Comparison of ENCODE assay signal across 9 cellular contexts in genomic region chr19:45900661-45901431, GRCh38. TPM values are rescaled to one million over a fixed set of nuclear protein-coding genes. Genes with fewer than 3 reads are reported as not detected.
A peak's percentile ranks its signal among the peaks of the same experiment; 100 is the strongest.
DNase-seq lines count a peak whose midpoint lies in the region; ATAC-seq and TF ChIP-seq lines count a peak whose summit lies in the region.
"Had no signal": no experiment of that assay in that cellular context is flagged by ENCODE, and none has a peak within 500 bp of the region (broad histone marks: within the 10 kb centered on the region; RNA-seq: fewer than 3 reads in every experiment).

No MANE protein-coding gene starts in this region.

- intact Hi-C loops in CD4-positive, alpha-beta memory T cell (cut with micrococcal nuclease): loop anchor here (5.0 kb wide), 1 partner anchor 116 kb away; no protein-coding TSS in a partner anchor

- H3K4me2 ChIP-seq in OCI-LY1 (ENCODE audit: low read length) (peak overlapping the region; percentile 84), neural progenitor cell (peak overlapping the region; percentile 90)

- H3K4me3 Mint-ChIP-seq in CD4-positive, alpha-beta memory T cell: peak overlapping the region; percentile 12 to 75 (median 60)
- peak overlapping the region; percentile 67 for H3K4me3 Mint-ChIP-seq in neural progenitor cell

- no peak for TF ChIP-seq CTCF in OCI-LY1 (IDR thresholded peaks at IDR 0.05; ENCODE audit: low read length)
- TF ChIP-seq CTCF in neural progenitor cell (IDR thresholded peaks at IDR 0.05): no peak
- TF ChIP-seq CTCF in GM20000 (IDR thresholded peaks at IDR 0.05; ENCODE audit: extremely low read depth, missing control alignments): no peak

- H3K4me1 Mint-ChIP-seq in CD4-positive, alpha-beta memory T cell: peaks cover 9 to 32% (median 12%) of the 10 kb centered on the region in 4 donors
- peaks cover 20% of the 10 kb centered on the region for H3K4me1 Mint-ChIP-seq in neural progenitor cell

- no peak overlapping the region for H3K4me3 ChIP-seq in CD4-positive, alpha-beta memory T cell (ENCODE audit: low read length in 2 of 2)
- H3K4me3 ChIP-seq in OCI-LY1 (ENCODE audit: low read depth, low read length, poor library complexity, severe bottlenecking) (peak overlapping the region; percentile 96), neural progenitor cell (peak overlapping the region; percentile 68)
- peak overlapping the region; percentile 66 for H3K4me3 ChIP-seq in effector memory CD4-positive, alpha-beta T cell (ENCODE audit: insufficient read depth, low read depth, low read length, poor library complexity, severe bottlenecking)

- H3K27ac Mint-ChIP-seq in CD4-positive, alpha-beta memory T cell: peak overlapping the region in 4 of 7 donors; percentile 18 to 59 (median 28)
- no peak overlapping the region for H3K27ac Mint-ChIP-seq in neural progenitor cell

- no peak overlapping the region for H3K27ac ChIP-seq in CD4-positive, alpha-beta memory T cell (ENCODE audit: low read depth, low read length)
- H3K27ac ChIP-seq in OCI-LY1 (ENCODE audit: low read depth, low read length, poor library complexity, severe bottlenecking): peak overlapping the region; percentile 37
- no peak overlapping the region for H3K27ac ChIP-seq in effector memory CD4-positive, alpha-beta T cell (ENCODE audit: insufficient read depth, low read length, poor library complexity, severe bottlenecking)
- H3K27ac ChIP-seq in neural progenitor cell: no peak overlapping the region

- H3K9me2 ChIP-seq in OCI-LY1 (ENCODE audit: low read depth, low read length): no peaks in the 10 kb centered on the region

- H3K9ac ChIP-seq in OCI-LY1 (ENCODE audit: low read length): peak overlapping the region; percentile 91; the same call in 1 of the 2 replicates
- H3K9ac ChIP-seq in neural progenitor cell: no peak overlapping the region

- no peaks in the 10 kb centered on the region for H3K79me2 ChIP-seq in OCI-LY1 (ENCODE audit: insufficient read depth, low read length)
- no peaks in the 10 kb centered on the region for H3K79me2 ChIP-seq in neural progenitor cell (ENCODE audit: low read depth)

- H3K36me3 Mint-ChIP-seq in CD4-positive, alpha-beta memory T cell: peaks cover 13 to 27% of the 10 kb centered on the region in 2 donors
- H3K36me3 Mint-ChIP-seq in neural progenitor cell: peaks cover 19% of the 10 kb centered on the region

- H3F3A ChIP-seq in OCI-LY1 (ENCODE audit: insufficient read depth, low read length) (no peaks in the 10 kb centered on the region), neural progenitor cell (ENCODE audit: low read depth) (peaks cover 27% of the 10 kb centered on the region)

- H3K36me3 ChIP-seq in CD4-positive, alpha-beta memory T cell (ENCODE audit: insufficient read depth, low read length): peaks cover 8% of the 10 kb centered on the region
- H3K36me3 ChIP-seq in OCI-LY1 (ENCODE audit: insufficient read depth, low read length) (peaks cover 35% of the 10 kb centered on the region), neural progenitor cell (no peaks in the 10 kb centered on the region)
- peaks cover 11% of the 10 kb centered on the region for H3K36me3 ChIP-seq in effector memory CD4-positive, alpha-beta T cell (ENCODE audit: control insufficient read depth, insufficient read depth, low read length)

- H3K27me3 Mint-ChIP-seq in CD4-positive, alpha-beta memory T cell: no peaks in the 10 kb centered on the region
- H3K27me3 Mint-ChIP-seq in neural progenitor cell (ENCODE audit: insufficient read depth, low read depth): peaks cover 9% of the 10 kb centered on the region

- H4K20me1 ChIP-seq in OCI-LY1 (ENCODE audit: insufficient read depth, low read length) (no peaks in the 10 kb centered on the region), neural progenitor cell (ENCODE audit: low read depth) (peaks cover 22% of the 10 kb centered on the region)

- POLR2A ChIA-PET in CD4-positive, alpha-beta memory T cell (lab: Charles Lee; ENCODE audit: partially characterized antibody): interaction anchor here (0.8 to 4.7 kb wide), 3 partner anchors 14 to 38 kb away, joined by 3 to 83 read pairs (median 4); partner anchors contain the start of genes IRF2BP1 and SYMPK

- H3K27me3 ChIP-seq in CD4-positive, alpha-beta memory T cell (ENCODE audit: insufficient read depth, low read length): no peaks in the 10 kb centered on the region
- H3K27me3 ChIP-seq in OCI-LY1 (ENCODE audit: insufficient read depth, low read length) (no peaks in the 10 kb centered on the region), neural progenitor cell (peaks cover 26% of the 10 kb centered on the region)
- H3K27me3 ChIP-seq in effector memory CD4-positive, alpha-beta T cell (replicated peaks; ENCODE audit: control insufficient read depth, insufficient read depth, low read length, poor library complexity, severe bottlenecking): no peaks in the 10 kb centered on the region

- CTCF ChIA-PET in CD4-positive, alpha-beta memory T cell (lab: Charles Lee; ENCODE audit: partially characterized antibody): interaction anchor here (2.9 kb wide), 1 partner anchor 37 kb away, joined by 14 read pairs; the partner anchor contains the start of gene FOXA3

- peaks cover 0 to 4% (median 0%) of the 10 kb centered on the region in 8 donors for H3K9me3 Mint-ChIP-seq in CD4-positive, alpha-beta memory T cell
- H3K9me3 Mint-ChIP-seq in neural progenitor cell: no peaks in the 10 kb centered on the region

- H2AFZ ChIP-seq in OCI-LY1 (ENCODE audit: low read length) (no peak overlapping the region), neural progenitor cell (replicated peaks) (no peak overlapping the region)

- ATAC-seq in GM21825 (IDR thresholded peaks at IDR 0.05; ENCODE audit: unreplicated experiment) (no peak), HG03045 (IDR thresholded peaks at IDR 0.05; ENCODE audit: unreplicated experiment) (no peak), HG02642 (IDR thresholded peaks at IDR 0.05; ENCODE audit: poor library complexity, unreplicated experiment) (no peak)

- H3K4me1 ChIP-seq in CD4-positive, alpha-beta memory T cell (ENCODE audit: insufficient read depth, low read length): peaks cover 19% of the 10 kb centered on the region
- H3K4me1 ChIP-seq in OCI-LY1 (ENCODE audit: insufficient read depth, low read length, severe bottlenecking) (peaks cover 17% of the 10 kb centered on the region), neural progenitor cell (peaks cover 6% of the 10 kb centered on the region)
- peaks cover 9% of the 10 kb centered on the region for H3K4me1 ChIP-seq in effector memory CD4-positive, alpha-beta T cell (ENCODE audit: control insufficient read depth, insufficient read depth, low read length, poor library complexity, severe bottlenecking)

- no peaks in the 10 kb centered on the region for H3K9me3 ChIP-seq in CD4-positive, alpha-beta memory T cell (ENCODE audit: control insufficient read depth in 1 of 2, low read length in 2 of 2)
- no peaks in the 10 kb centered on the region for H3K9me3 ChIP-seq in OCI-LY1 (ENCODE audit: low read length)
- H3K9me3 ChIP-seq in effector memory CD4-positive, alpha-beta T cell (ENCODE audit: control insufficient read depth, low read length): no peaks in the 10 kb centered on the region
- H3K9me3 ChIP-seq in neural progenitor cell (ENCODE audit: low read depth): no peaks in the 10 kb centered on the region

- no peak for DNase-seq in CD4-positive, alpha-beta memory T cell
- DNase-seq in effector memory CD4-positive, alpha-beta T cell: no peak
- no peak for DNase-seq in neural progenitor cell (ENCODE audit: low spot score)
- DNase-seq in GM20000 (ENCODE audit: low spot score): no peak
- DNase-seq: foreskin melanocyte had no signal

RNA-seq across cellular contexts. Expression of gene MYPOP, which starts 1.6 kb away (rescaled TPM):
- total RNA-seq in CD4-positive, alpha-beta memory T cell: 10 to 100 TPM; 12.9 to 15.1 TPM
- under 1 TPM; 0.10 to 0.87 TPM for polyA plus RNA-seq in CD4-positive, alpha-beta memory T cell
- 0.07 and 1.9 TPM in 2 replicates for total RNA-seq in neural progenitor cell (ENCODE audit: low replicate concordance)

RNA-seq across cellular contexts. Expression of gene NANOS2, which starts 13.7 kb away (rescaled TPM):
- not detected for total RNA-seq in CD4-positive, alpha-beta memory T cell
- polyA plus RNA-seq in CD4-positive, alpha-beta memory T cell: not detected
- not detected in 2 replicates for total RNA-seq in neural progenitor cell (ENCODE audit: low replicate concordance)

RNA-seq across cellular contexts. Expression of gene IRF2BP1, which starts 14.9 kb away (rescaled TPM):
- 10 to 100 TPM; 33.7 to 35.8 TPM for total RNA-seq in CD4-positive, alpha-beta memory T cell
- 1 to 10 TPM; 2.4 to 8.2 TPM for polyA plus RNA-seq in CD4-positive, alpha-beta memory T cell
- total RNA-seq in neural progenitor cell (ENCODE audit: low replicate concordance): 9.8 and 34.5 TPM in 2 replicates

RNA-seq across cellular contexts. Expression of gene FOXA3, which starts 36.7 kb away (rescaled TPM):
- total RNA-seq in CD4-positive, alpha-beta memory T cell: not detected
- polyA plus RNA-seq in CD4-positive, alpha-beta memory T cell: not detected
- 7.3 and 8.4 TPM in 2 replicates for total RNA-seq in neural progenitor cell (ENCODE audit: low replicate concordance)

RNA-seq across cellular contexts. Expression of gene SYMPK, which starts 37.9 kb away (rescaled TPM):
- total RNA-seq in CD4-positive, alpha-beta memory T cell: 10 to 100 TPM; 93.9 to 98.2 TPM
- polyA plus RNA-seq in CD4-positive, alpha-beta memory T cell: 10 to 100 TPM in 1 of 2 donors, 1 to 10 TPM in 1; 6.0 to 17.5 TPM
- total RNA-seq in neural progenitor cell (ENCODE audit: low replicate concordance): 38.3 and 65.7 TPM in 2 replicates

Comparison
In these comparisons a context has a peak if more than half of its experiments do, and no peak if none do; other contexts are left out.
1. H3K4me3 ChIP-seq: peak in OCI-LY1 (single experiment), effector memory CD4-positive, alpha-beta T cell (single experiment) and neural progenitor cell (single experiment); none in CD4-positive, alpha-beta memory T cell (0 of 2).